15 cellular contexts compared by ENCODE assay signal in the genomic region with DNA sequence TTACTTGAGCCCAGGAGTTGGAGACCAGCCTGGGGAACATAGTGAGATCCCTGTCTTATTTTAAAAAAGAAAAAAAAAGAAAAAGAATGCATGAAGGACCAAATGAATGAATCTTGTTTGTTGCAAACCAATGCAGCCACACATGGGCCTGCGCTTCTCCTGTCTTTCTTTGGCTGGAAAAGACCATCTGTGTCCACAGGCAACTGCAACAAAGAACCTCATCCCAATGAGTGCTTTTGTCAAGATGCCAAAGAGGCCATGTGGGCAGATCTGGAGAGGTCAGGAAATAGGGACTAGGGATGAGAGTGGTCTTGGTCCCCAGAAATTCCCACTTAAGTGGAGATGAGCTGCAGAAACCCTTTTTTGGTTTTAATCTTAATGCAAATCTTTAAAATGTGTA. TPM values are rescaled to one million over a fixed set of nuclear protein-coding genes. Genes with fewer than 3 reads are reported as not detected.
A peak's percentile ranks its signal among the peaks of the same experiment; 100 is the strongest.
DNase-seq lines count a peak whose midpoint lies in the region; ATAC-seq and TF ChIP-seq lines count a peak whose summit lies in the region.
"Had no signal": no experiment of that assay in that cellular context is flagged by ENCODE, and none has a peak within 500 bp of the region (broad histone marks: within the 10 kb centered on the region; RNA-seq: fewer than 3 reads in every experiment).

No MANE protein-coding gene starts in this region.

- TF ChIP-seq POLR2A in sigmoid colon (IDR thresholded peaks at IDR 0.05) (no peak), esophagus muscularis mucosa (IDR thresholded peaks at IDR 0.05; ENCODE audit: low read depth) (no peak)

- TF ChIP-seq EP300 in sigmoid colon (IDR thresholded peaks at IDR 0.05) (no peak), esophagus muscularis mucosa (IDR thresholded peaks at IDR 0.05) (no peak)

- peak overlapping the region; percentile 22 for H3K4me2 ChIP-seq in GM23248 (ENCODE audit: unreplicated experiment)

- no peaks in the 10 kb centered on the region for H3K9me3 ChIP-seq in GM23248 (ENCODE audit: low read depth)
- no peaks in the 10 kb centered on the region for H3K9me3 ChIP-seq in sigmoid colon
- no peaks in the 10 kb centered on the region for H3K9me3 ChIP-seq in esophagus muscularis mucosa
- H3K9me3 ChIP-seq: thyroid gland had no signal

- peaks cover 11% of the 10 kb centered on the region for H3F3A ChIP-seq in GM23248 (ENCODE audit: insufficient read depth)

- H3K27ac ChIP-seq in GM23248 (peak overlapping the region; percentile 69), coronary artery (no peak overlapping the region), sigmoid colon (no peak overlapping the region), esophagus muscularis mucosa (replicated peaks in 1 of 4) (no peak overlapping the region)
- H3K27ac ChIP-seq: thyroid gland had no signal

- H2AFZ ChIP-seq in GM23248 = peak overlapping the region; percentile 82

- intact Hi-C loops in sigmoid colon (cut with DNase I) = no loop called here
- intact Hi-C loops in esophagus muscularis mucosa (cut with DNase I) = no loop called here

- H3K4me1 ChIP-seq in GM23248 (ENCODE audit: insufficient read depth) = peaks cover 17% of the 10 kb centered on the region
- peaks cover 0 to 7% (median 0%) of the 10 kb centered on the region in 4 donors for H3K4me1 ChIP-seq in sigmoid colon
- H3K4me1 ChIP-seq in esophagus muscularis mucosa = peaks cover 0 to 3% (median 1%) of the 10 kb centered on the region in 4 donors

- H3K27me3 ChIP-seq in GM23248 (replicated peaks; ENCODE audit: insufficient read depth) = no peaks in the 10 kb centered on the region
- no peaks in the 10 kb centered on the region for H3K27me3 ChIP-seq in sigmoid colon
- H3K27me3 ChIP-seq in esophagus muscularis mucosa = no peaks in the 10 kb centered on the region
- H3K27me3 ChIP-seq: thyroid gland had no signal

- H3K9ac ChIP-seq in GM23248 = peak overlapping the region; percentile 27; the same call in 1 of the 2 replicates

- no peak for DNase-seq in GM23248
- DNase-seq in NCI-H446 treated with DMSO at 0.1 percent for 48 hours (lab: John Stamatoyannopoulos, UW) = peak; percentile 23
- DNase-seq in coronary artery (ENCODE audit: low spot score) = peak; percentile 8
- DNase-seq in sigmoid colon = peak; percentile 20
- no peak for DNase-seq in esophagus muscularis mucosa (ENCODE audit: extremely low spot score)
- DNase-seq in islet precursor cell = no peak
- DNase-seq: activated CD4-positive, CD25-positive, alpha-beta regulatory T cell treated with anti-CD3 and anti-CD28 coated beads, Interleukin-2, amount 50 U/mL, for 72 hours; activated gamma-delta T cell treated with Interleukin-2 at 50 U/mL for 16 hours; DMS153; kidney glomerular epithelial cell; NCI-H1048; occipital lobe; Right ventricle myocardium superior; thyroid gland had no signal

- no peak for ATAC-seq in HG02938 (IDR thresholded peaks at IDR 0.05; ENCODE audit: unreplicated experiment)

- H3K79me2 ChIP-seq in GM23248 (ENCODE audit: insufficient read depth) = no peaks in the 10 kb centered on the region

- TF ChIP-seq CTCF in coronary artery (IDR thresholded peaks at IDR 0.05) = no peak
- no peak for TF ChIP-seq CTCF in sigmoid colon (IDR thresholded peaks at IDR 0.05)
- TF ChIP-seq CTCF in esophagus muscularis mucosa (IDR thresholded peaks at IDR 0.05) = no peak

- H3K9me2 ChIP-seq in GM23248 (ENCODE audit: insufficient read depth) = no peaks in the 10 kb centered on the region

- no peak overlapping the region for H3K4me3 ChIP-seq in GM23248
- H3K4me3 ChIP-seq in coronary artery = no peak overlapping the region
- no peak overlapping the region for H3K4me3 ChIP-seq in sigmoid colon
- no peak overlapping the region for H3K4me3 ChIP-seq in esophagus muscularis mucosa
- H3K4me3 ChIP-seq: thyroid gland had no signal

- WGBS in GM23248 (ENCODE audit: low coverage in 1 of 2, low lambda C conversion rate in 2 of 2, missing lambda C conversion rate in 2 of 2), 2 experiments = 97 to 100% methylated on average over 1 of the region's 1 CpG
- WGBS in sigmoid colon, 2 donors = 99 to 100% methylated on average over 1 of the region's 1 CpG
- WGBS in esophagus muscularis mucosa = 100% methylated on average over 1 of the region's 1 CpG

- H4K20me1 ChIP-seq in GM23248 (ENCODE audit: insufficient read depth) = no peaks in the 10 kb centered on the region

- no peaks in the 10 kb centered on the region for H3K36me3 ChIP-seq in GM23248 (ENCODE audit: low read depth)
- H3K36me3 ChIP-seq in sigmoid colon = no peaks in the 10 kb centered on the region
- H3K36me3 ChIP-seq in esophagus muscularis mucosa = no peaks in the 10 kb centered on the region
- H3K36me3 ChIP-seq: thyroid gland had no signal

- in situ Hi-C loops in GM23248 (cut with MboI) = no loop called here

RNA-seq across cellular contexts. Expression of gene DUSP5, which starts 49.8 kb away (rescaled TPM):
- 17.8 and 18.0 TPM in 2 replicates for total RNA-seq in GM23248 (2014; rRNA removed; shearing (Covaris generic))
- polyA plus RNA-seq in GM23248 (2016; fragmentation: Nextera tagmentation; extraction: Ambion mirVana) (5.8 and 13.3 TPM in 2 replicates), sigmoid colon (10 to 100 TPM; 12.0 to 35.8 (median 20.9) TPM)
- total RNA-seq in sigmoid colon (10 to 100 TPM in 2 of 4 donors, 1 to 10 TPM in 2; 3.6 to 42.1 (median 7.6) TPM), esophagus muscularis mucosa (10 to 100 TPM in 1 of 4 donors, 1 to 10 TPM in 3; 3.8 to 25.7 (median 4.6) TPM)

Comparison
In these comparisons a context has a peak if more than half of its experiments do, and no peak if none do; other contexts are left out.
1. DNase-seq: peak in NCI-H446 treated with DMSO at 0.1 percent for 48 hours (single experiment), coronary artery (single experiment) and sigmoid colon (single experiment); none in GM23248 (single experiment), esophagus muscularis mucosa (single experiment) and islet precursor cell (single experiment).